Comparison of ENCODE assay signal across 15 cellular contexts in genomic region chr1:230922620-230923019, GRCh38. TPM values are rescaled to one million over a fixed set of nuclear protein-coding genes. Genes with fewer than 3 reads are reported as not detected.
A peak's percentile ranks its signal among the peaks of the same experiment; 100 is the strongest.
DNase-seq lines count a peak whose midpoint lies in the region; ATAC-seq, FAIRE-seq and TF ChIP-seq lines count a peak whose summit lies in the region.
"Had no signal": no experiment of that assay in that cellular context is flagged by ENCODE, and none has a peak within 500 bp of the region (broad histone marks: within the 10 kb centered on the region; RNA-seq: fewer than 3 reads in every experiment).

No MANE protein-coding gene starts in this region.

- H3K4me1 Mint-ChIP-seq in stimulated activated memory B cell treated with anti-CD40 and anti-IgM and Interleukin-4, amounts not matched to agents 10 μg/mL and 1 μg/mL and 100 μg/mL, for 72 hours, result peaks cover 2% of the 10 kb centered on the region
- H3K4me1 Mint-ChIP-seq: mesothelial cell of epicardium had no signal

- 92% methylated on average over 2 of the region's 2 CpGs for WGBS in HepG2 (ENCODE audit: low lambda C conversion rate)
- WGBS in right lobe of liver (ENCODE audit: insufficient coverage, low coverage, low lambda C conversion rate, missing lambda C conversion rate), result 100% methylated on average over 2 of the region's 2 CpGs

- no peak overlapping the region for H3K4me3 ChIP-seq in HepG2 (replicated peaks in 1 of 3; ENCODE audit: insufficient read depth in 1 of 3, low read depth in 2 of 3, low read length in 3 of 3)
- no peak overlapping the region for H3K4me3 ChIP-seq in right lobe of liver
- H3K4me3 ChIP-seq: suprapubic skin had no signal

- in situ Hi-C loops in HepG2 (cut with HindIII; ENCODE audit: extremely low pct_ligation_motif_present, low pct_unique_long_range_greater_than_20kb), result no loop called here
- in situ Hi-C loops in SK-MEL-5 (cut with HindIII; ENCODE audit: low pct_unique_long_range_greater_than_20kb, low sequenced_read_pairs), result no loop called here

- H4K20me1 ChIP-seq in HepG2 (ENCODE audit: insufficient read depth, low read length), result no peaks in the 10 kb centered on the region

- no peak overlapping the region for H3K4me3 Mint-ChIP-seq in stimulated activated memory B cell treated with anti-CD40 and anti-IgM and Interleukin-4, amounts not matched to agents 10 μg/mL and 1 μg/mL and 100 μg/mL, for 72 hours
- H3K4me3 Mint-ChIP-seq: mesothelial cell of epicardium had no signal

- peak overlapping the region; percentile 13 for H3K27ac Mint-ChIP-seq in stimulated activated memory B cell treated with anti-CD40 and anti-IgM and Interleukin-4, amounts not matched to agents 10 μg/mL and 1 μg/mL and 100 μg/mL, for 72 hours
- H3K27ac Mint-ChIP-seq: mesothelial cell of epicardium had no signal

- H3K4me1 ChIP-seq in HepG2 (ENCODE audit: insufficient read depth, low read length), result no peaks in the 10 kb centered on the region
- H3K4me1 ChIP-seq in right lobe of liver, result no peaks in the 10 kb centered on the region
- H3K4me1 ChIP-seq: suprapubic skin had no signal

- CTCF ChIA-PET in HepG2 (lab: Yijun Ruan, JAX; ENCODE audit: low intra/inter-chr PET ratio, low total read pairs), result no interaction called here

- intact Hi-C loops in HepG2 (cut with micrococcal nuclease; ENCODE audit: unreplicated experiment) (no loop called here), right lobe of liver (cut with DNase I) (no loop called here)

- no peak for FAIRE-seq in HepG2 (lab: Jason Lieb, UNC)
- FAIRE-seq: endometrium had no signal

- peak; percentile 50; the same call in 1 of the 3 replicates for ATAC-seq in HepG2
- no peak for ATAC-seq in right lobe of liver
- no peak for ATAC-seq in stimulated activated memory B cell treated with anti-CD40 and anti-IgM and Interleukin-4, amounts not matched to agents 10 μg/mL and 1 μg/mL and 100 μg/mL, for 72 hours
- ATAC-seq in GM21576 (IDR thresholded peaks at IDR 0.05; ENCODE audit: unreplicated experiment), result no peak

- H3K36me3 Mint-ChIP-seq in stimulated activated memory B cell treated with anti-CD40 and anti-IgM and Interleukin-4, amounts not matched to agents 10 μg/mL and 1 μg/mL and 100 μg/mL, for 72 hours, result peaks cover 46% of the 10 kb centered on the region

- TF ChIP-seq POLR2A in HepG2 (IDR thresholded peaks at IDR 0.05; ENCODE audit: insufficient read depth in 1 of 2, low read depth in 2 of 2, low read length in 2 of 2), result no peak
- no peak for TF ChIP-seq POLR2A in right lobe of liver (IDR thresholded peaks at IDR 0.05)
- no peak for TF ChIP-seq POLR2A in erythroblast (IDR thresholded peaks at IDR 0.05; ENCODE audit: low read length)

- no peaks in the 10 kb centered on the region for H3K27me3 Mint-ChIP-seq in stimulated activated memory B cell treated with anti-CD40 and anti-IgM and Interleukin-4, amounts not matched to agents 10 μg/mL and 1 μg/mL and 100 μg/mL, for 72 hours

- no peak overlapping the region for H3K9ac ChIP-seq in HepG2 (ENCODE audit: insufficient read depth, low read depth, low read length)

- H3K27ac ChIP-seq in HepG2 (ENCODE audit: extremely low read length, insufficient read depth, low read length) (no peak overlapping the region), right lobe of liver (no peak overlapping the region)
- H3K27ac ChIP-seq: suprapubic skin had no signal

- BruUV-seq in HepG2 (replicated peaks; lab: Mats Ljungman, UMichigan), result no TSS peak

- TF ChIP-seq CTCF in HepG2 (CRISPR knock-in tag; IDR thresholded peaks at IDR 0.05), result no peak
- no peak for TF ChIP-seq CTCF in right lobe of liver (IDR thresholded peaks at IDR 0.05)

- H3K27me3 ChIP-seq in HepG2 (ENCODE audit: control insufficient read depth in 1 of 2, insufficient read depth in 2 of 2, low read length in 2 of 2) (no peaks in the 10 kb centered on the region), right lobe of liver (no peaks in the 10 kb centered on the region)
- H3K27me3 ChIP-seq: suprapubic skin had no signal

- H2AFZ ChIP-seq in HepG2 (ENCODE audit: low read length), result no peak overlapping the region

- TF ChIP-seq RAD21 in HepG2 (CRISPR knock-in tag; IDR thresholded peaks at IDR 0.05), result no peak

- H3K9me3 Mint-ChIP-seq in stimulated activated memory B cell treated with anti-CD40 and anti-IgM and Interleukin-4, amounts not matched to agents 10 μg/mL and 1 μg/mL and 100 μg/mL, for 72 hours, result no peaks in the 10 kb centered on the region

- H3K4me2 ChIP-seq in HepG2 (ENCODE audit: low read depth, low read length), result no peak overlapping the region

- TF ChIP-seq EP300 in HepG2 (IDR thresholded peaks at IDR 0.05; ENCODE audit: low read depth in 2 of 2, low read length in 2 of 2) (no peak), HepG2 (CRISPR knock-in tag; IDR thresholded peaks at IDR 0.05; ENCODE audit: borderline replicate concordance) (no peak)

- H3K36me3 ChIP-seq in HepG2 (replicated peaks in 1 of 2; ENCODE audit: control insufficient read depth in 1 of 2, insufficient read depth in 2 of 2, low read length in 2 of 2) (peaks cover 2 to 29% of the 10 kb centered on the region in 2 experiments; a peak in 3 of 5 replicates), right lobe of liver (peaks cover 0 to 28% (median 2%) of the 10 kb centered on the region in 4 donors)

- POLR2A ChIA-PET in HepG2 (lab: Yijun Ruan, JAX), result no interaction called here

- H3K9me3 ChIP-seq in HepG2 (ENCODE audit: low read length), result no peaks in the 10 kb centered on the region
- H3K9me3 ChIP-seq in right lobe of liver, result no peaks in the 10 kb centered on the region
- H3K9me3 ChIP-seq: suprapubic skin had no signal

- no peaks in the 10 kb centered on the region for H3K79me2 ChIP-seq in HepG2 (ENCODE audit: insufficient read depth, low read length)

- no peak for DNase-seq in HepG2 (ENCODE audit: low spot score)
- no peak for DNase-seq in right lobe of liver
- peak; percentile 33 for DNase-seq in SK-MEL-5 (ENCODE audit: low read depth, low spot score)
- DNase-seq in erythroblast (lab: John Stamatoyannopoulos, UW), result peak; percentile 63 to 74
- no peak for DNase-seq in amniotic stem cell (lab: John Stamatoyannopoulos, UW)
- no peak for DNase-seq in COLO829 (ENCODE audit: low spot score)
- DNase-seq: MM.1S; NCI-H748 treated with DMSO at 0.1 percent for 48 hours; occipital lobe; stimulated activated CD4-positive, alpha-beta T cell treated with anti-CD3 and anti-CD28 coated beads, Interleukin-12 subunit alpha, Interleukin-12 subunit beta, amount 100 ng/mL, for 4 hours had no signal

RNA-seq across cellular contexts. Expression of gene C1orf198, which starts 54.3 kb away (rescaled TPM):
- total RNA-seq in HepG2 (2016; rRNA removed; fragmentation: Illumina TruSeq; extraction: Trizol) (13.4 and 16.0 TPM in 2 replicates), right lobe of liver (10 to 100 TPM in 3 of 6 experiments, 1 to 10 TPM in 3; 4.2 to 33.7 (median 17.2) TPM)
- 1.5 and 2.5 TPM in 2 replicates for total RNA-seq in HepG2 (2016; cell fraction: cytosol; rRNA removed; fragmentation: Illumina TruSeq; extraction: Trizol; ENCODE audit: low read depth)
- total RNA-seq in HepG2 (2016; cell fraction: insoluble cytoplasmic fraction; rRNA removed; fragmentation: Illumina TruSeq; extraction: Trizol), result 13.4 and 14.5 TPM in 2 replicates
- total RNA-seq in HepG2 (2016; cell fraction: membrane; rRNA removed; fragmentation: Illumina TruSeq; extraction: Trizol), result 8.6 and 8.8 TPM in 2 replicates
- 8.3 and 9.9 TPM in 2 replicates for total RNA-seq in HepG2 (2016; cell fraction: nucleus; rRNA removed; fragmentation: Illumina TruSeq; extraction: Trizol)
- polyA plus RNA-seq in HepG2 (2011; rRNA removed), result 12.7 and 13.7 TPM in 2 replicates
- 11.3 and 13.6 TPM in 2 replicates for polyA plus RNA-seq in HepG2 (2011; cell fraction: cytosol; rRNA removed)
- polyA plus RNA-seq in HepG2 (2011; cell fraction: nucleus; rRNA removed), result 16.2 and 18.1 TPM in 2 replicates
- 8.9 and 9.1 TPM in 2 replicates for polyA plus RNA-seq in HepG2 (2012)
- 1.5 and 1.6 TPM in 2 replicates for polyA plus RNA-seq in HepG2 (2016; cell fraction: cytosol; fragmentation: Illumina TruSeq; extraction: Trizol; ENCODE audit: low read depth)
- 19.1 and 21.4 TPM in 2 replicates for polyA plus RNA-seq in HepG2 (2016; cell fraction: insoluble cytoplasmic fraction; fragmentation: Illumina TruSeq; extraction: Trizol; ENCODE audit: low read depth)
- 6.0 and 6.2 TPM in 2 replicates for polyA plus RNA-seq in HepG2 (2016; cell fraction: membrane; fragmentation: Illumina TruSeq; extraction: Trizol; ENCODE audit: low read depth)
- polyA plus RNA-seq in HepG2 (2016; cell fraction: nucleus; fragmentation: Illumina TruSeq; extraction: Trizol; ENCODE audit: insufficient read depth, low read depth), result 16.8 and 17.0 TPM in 2 replicates
- 15.9 and 27.8 TPM in 2 replicates for polyA minus RNA-seq in HepG2 (2011; rRNA and poly(A)+ RNA removed; ENCODE audit: low replicate concordance)
- 14.3 and 14.7 TPM in 2 replicates for polyA minus RNA-seq in HepG2 (2011; cell fraction: cytosol; rRNA and poly(A)+ RNA removed)
- 12.6 and 12.7 TPM in 2 replicates for polyA minus RNA-seq in HepG2 (2011; cell fraction: nucleus; rRNA and poly(A)+ RNA removed)
- 23.9 and 24.3 TPM in 2 replicates for total RNA-seq in SK-MEL-5 (2014; rRNA removed; shearing (Covaris generic))
- 24.1 and 31.2 TPM in 2 replicates for polyA plus RNA-seq in SK-MEL-5 (2015; cell fraction: cytosol; rRNA removed)
- polyA plus RNA-seq in SK-MEL-5 (2015; cell fraction: nucleus; rRNA removed), result 11.8 and 18.5 TPM in 2 replicates

RNA-seq across cellular contexts. Expression of gene TTC13, which starts 56.0 kb away (rescaled TPM):
- 8.1 and 15.9 TPM in 2 replicates for total RNA-seq in HepG2 (2016; rRNA removed; fragmentation: Illumina TruSeq; extraction: Trizol)
- total RNA-seq in HepG2 (2016; cell fraction: cytosol; rRNA removed; fragmentation: Illumina TruSeq; extraction: Trizol; ENCODE audit: low read depth), result 5.1 and 6.8 TPM in 2 replicates
- total RNA-seq in HepG2 (2016; cell fraction: insoluble cytoplasmic fraction; rRNA removed; fragmentation: Illumina TruSeq; extraction: Trizol), result 8.3 and 16.6 TPM in 2 replicates
- 4.1 and 6.5 TPM in 2 replicates for total RNA-seq in HepG2 (2016; cell fraction: membrane; rRNA removed; fragmentation: Illumina TruSeq; extraction: Trizol)
- 24.6 and 28.8 TPM in 2 replicates for total RNA-seq in HepG2 (2016; cell fraction: nucleus; rRNA removed; fragmentation: Illumina TruSeq; extraction: Trizol)
- 5.8 and 6.8 TPM in 2 replicates for polyA plus RNA-seq in HepG2 (2011; rRNA removed)
- polyA plus RNA-seq in HepG2 (2011; cell fraction: cytosol; rRNA removed), result 2.4 and 3.9 TPM in 2 replicates
- polyA plus RNA-seq in HepG2 (2011; cell fraction: nucleus; rRNA removed), result 6.3 and 11.1 TPM in 2 replicates
- polyA plus RNA-seq in HepG2 (2012), result 8.6 and 10.6 TPM in 2 replicates
- polyA plus RNA-seq in HepG2 (2016; cell fraction: cytosol; fragmentation: Illumina TruSeq; extraction: Trizol; ENCODE audit: low read depth), result 1.1 and 1.5 TPM in 2 replicates
- polyA plus RNA-seq in HepG2 (2016; cell fraction: insoluble cytoplasmic fraction; fragmentation: Illumina TruSeq; extraction: Trizol; ENCODE audit: low read depth), result 6.1 and 7.4 TPM in 2 replicates
- 1.8 TPM in 2 replicates for polyA plus RNA-seq in HepG2 (2016; cell fraction: membrane; fragmentation: Illumina TruSeq; extraction: Trizol; ENCODE audit: low read depth)
- 27.2 and 32.9 TPM in 2 replicates for polyA plus RNA-seq in HepG2 (2016; cell fraction: nucleus; fragmentation: Illumina TruSeq; extraction: Trizol; ENCODE audit: insufficient read depth, low read depth)
- 4.8 and 10.9 TPM in 2 replicates for polyA minus RNA-seq in HepG2 (2011; rRNA and poly(A)+ RNA removed; ENCODE audit: low replicate concordance)
- 5.0 and 8.8 TPM in 2 replicates for polyA minus RNA-seq in HepG2 (2011; cell fraction: cytosol; rRNA and poly(A)+ RNA removed)
- polyA minus RNA-seq in HepG2 (2011; cell fraction: nucleus; rRNA and poly(A)+ RNA removed), result 13.3 and 14.2 TPM in 2 replicates
- 10 to 100 TPM in 1 of 6 experiments, 1 to 10 TPM in 5; 5.3 to 10.7 (median 6.2) TPM for total RNA-seq in right lobe of liver
- total RNA-seq in SK-MEL-5 (2014; rRNA removed; shearing (Covaris generic)), result 7.8 and 10.0 TPM in 2 replicates
- 7.6 and 10.6 TPM in 2 replicates for polyA plus RNA-seq in SK-MEL-5 (2015; cell fraction: cytosol; rRNA removed)
- 124 and 140 TPM in 2 replicates for polyA plus RNA-seq in SK-MEL-5 (2015; cell fraction: nucleus; rRNA removed)

RNA-seq across cellular contexts. Expression of gene ARV1, which starts 56.3 kb away (rescaled TPM):
- total RNA-seq in HepG2 (2016; rRNA removed; fragmentation: Illumina TruSeq; extraction: Trizol) (8.9 and 15.2 TPM in 2 replicates), right lobe of liver (10 to 100 TPM in 5 of 6 experiments, 1 to 10 TPM in 1; 9.2 to 18.7 (median 13.4) TPM)
- 5.6 and 7.1 TPM in 2 replicates for total RNA-seq in HepG2 (2016; cell fraction: cytosol; rRNA removed; fragmentation: Illumina TruSeq; extraction: Trizol; ENCODE audit: low read depth)
- 11.8 and 14.9 TPM in 2 replicates for total RNA-seq in HepG2 (2016; cell fraction: insoluble cytoplasmic fraction; rRNA removed; fragmentation: Illumina TruSeq; extraction: Trizol)
- total RNA-seq in HepG2 (2016; cell fraction: membrane; rRNA removed; fragmentation: Illumina TruSeq; extraction: Trizol), result 8.0 and 10.1 TPM in 2 replicates
- 11.2 and 15.6 TPM in 2 replicates for total RNA-seq in HepG2 (2016; cell fraction: nucleus; rRNA removed; fragmentation: Illumina TruSeq; extraction: Trizol)
- polyA plus RNA-seq in HepG2 (2011; rRNA removed), result 11.7 and 13.0 TPM in 2 replicates
- polyA plus RNA-seq in HepG2 (2011; cell fraction: cytosol; rRNA removed), result 6.0 and 9.4 TPM in 2 replicates
- polyA plus RNA-seq in HepG2 (2011; cell fraction: nucleus; rRNA removed), result 2.8 and 4.7 TPM in 2 replicates
- 8.5 and 11.7 TPM in 2 replicates for polyA plus RNA-seq in HepG2 (2012)
- polyA plus RNA-seq in HepG2 (2016; cell fraction: cytosol; fragmentation: Illumina TruSeq; extraction: Trizol; ENCODE audit: low read depth), result 5.4 and 5.6 TPM in 2 replicates
- polyA plus RNA-seq in HepG2 (2016; cell fraction: insoluble cytoplasmic fraction; fragmentation: Illumina TruSeq; extraction: Trizol; ENCODE audit: low read depth), result 13.8 and 15.6 TPM in 2 replicates
- polyA plus RNA-seq in HepG2 (2016; cell fraction: membrane; fragmentation: Illumina TruSeq; extraction: Trizol; ENCODE audit: low read depth), result 7.2 and 7.5 TPM in 2 replicates
- 26.0 and 27.4 TPM in 2 replicates for polyA plus RNA-seq in HepG2 (2016; cell fraction: nucleus; fragmentation: Illumina TruSeq; extraction: Trizol; ENCODE audit: insufficient read depth, low read depth)
- polyA minus RNA-seq in HepG2 (2011; rRNA and poly(A)+ RNA removed; ENCODE audit: low replicate concordance), result 1.4 and 8.7 TPM in 2 replicates
- 3.4 and 4.6 TPM in 2 replicates for polyA minus RNA-seq in HepG2 (2011; cell fraction: cytosol; rRNA and poly(A)+ RNA removed)
- 4.0 and 5.0 TPM in 2 replicates for polyA minus RNA-seq in HepG2 (2011; cell fraction: nucleus; rRNA and poly(A)+ RNA removed)
- 33.5 and 42.4 TPM in 2 replicates for total RNA-seq in SK-MEL-5 (2014; rRNA removed; shearing (Covaris generic))
- 31.2 and 31.4 TPM in 2 replicates for polyA plus RNA-seq in SK-MEL-5 (2015; cell fraction: cytosol; rRNA removed)
- polyA plus RNA-seq in SK-MEL-5 (2015; cell fraction: nucleus; rRNA removed), result 26.8 and 30.5 TPM in 2 replicates

Comparison
In these comparisons a context has a peak if more than half of its experiments do, and no peak if none do; other contexts are left out.
1. DNase-seq: peak in SK-MEL-5 (single experiment) and erythroblast (2 of 2); none in HepG2 (single experiment), right lobe of liver (0 of 3), amniotic stem cell (single experiment) and COLO829 (single experiment).